Comparison of ENCODE assay signal across 18 cellular contexts in genomic region chr16:23683487-23683886, GRCh38. TPM values are rescaled to one million over a fixed set of nuclear protein-coding genes. Genes with fewer than 3 reads are reported as not detected.
"Had no signal": no experiment of that assay in that cellular context is flagged by ENCODE, and none has a peak within 500 bp of the region (broad histone marks: within the 10 kb centered on the region; RNA-seq: fewer than 3 reads in every experiment).

No MANE protein-coding gene starts in this region.

- ATAC-seq: esophagus mucosa; gastrocnemius medialis; naive thymus-derived CD4-positive, alpha-beta T cell had no signal

- H3K27ac ChIP-seq: gastrocnemius medialis, heart right ventricle, neutrophil, sigmoid colon, skin epidermis had no signal

- DNase-seq: effector memory CD4-positive, alpha-beta T cell; gastrocnemius medialis; heart right ventricle; hypothalamus; mammary epithelial cell; naive thymus-derived CD4-positive, alpha-beta T cell; nephron progenitor cell; posterior cingulate gyrus; sigmoid colon; stimulated activated CD4-positive, alpha-beta T cell treated with anti-CD3 and anti-CD28 coated beads, Interleukin-2, amount 100 ng/mL, for 24 hours; stimulated activated naive CD4-positive, alpha-beta T cell had no signal

- H3K4me3 Mint-ChIP-seq: naive thymus-derived CD4-positive, alpha-beta T cell; nephron progenitor cell had no signal

- H3K9me3 ChIP-seq: gastrocnemius medialis, heart right ventricle, neutrophil, sigmoid colon had no signal

- H3K4me3 ChIP-seq: gastrocnemius medialis, heart right ventricle, sigmoid colon, skin epidermis had no signal

- H3K9me3 Mint-ChIP-seq: naive thymus-derived CD4-positive, alpha-beta T cell; nephron progenitor cell had no signal

- H3K27ac Mint-ChIP-seq: nephron progenitor cell had no signal

- H3K27me3 ChIP-seq: gastrocnemius medialis, heart right ventricle, neutrophil, sigmoid colon had no signal

RNA-seq across cellular contexts. Expression of gene ERN2, which starts 29.5 kb away (rescaled TPM):
- total RNA-seq: mammary epithelial cell; mononuclear cell; naive thymus-derived CD4-positive, alpha-beta T cell; osteocyte; pulmonary artery endothelial cell had no signal
- polyA plus RNA-seq: fibroblast of lung; heart right ventricle; naive thymus-derived CD4-positive, alpha-beta T cell had no signal
